ENCODE assay signal across 15 cellular contexts in genomic region chr3:28172748-28173147, GRCh38.
A peak's percentile ranks its signal among the peaks of the same experiment; 100 is the strongest.
DNase-seq lines count a peak whose midpoint lies in the region; ATAC-seq, FAIRE-seq and TF ChIP-seq lines count a peak whose summit lies in the region.
"Had no signal": no experiment of that assay in that cellular context is flagged by ENCODE, and none has a peak within 500 bp of the region (broad histone marks: within the 10 kb centered on the region; RNA-seq: fewer than 3 reads in every experiment).

No MANE protein-coding gene starts in this region.

- peak overlapping the region; percentile 25 for H3K4me3 Mint-ChIP-seq in natural killer cell treated with Interleukin-12 subunit alpha and Interleukin-12 subunit beta and Interleukin-15 and Interleukin-18, amount 100 ng/mL, for 72 hours
- H3K4me3 Mint-ChIP-seq in natural killer cell = no peak overlapping the region
- peak overlapping the region in 1 of 8 donors; percentile 11 for H3K4me3 Mint-ChIP-seq in CD4-positive, alpha-beta memory T cell
- H3K4me3 Mint-ChIP-seq: CD14-positive monocyte had no signal

- 0 out of 2 replicates have a peak overlapping the region, but pooled peaks have one; percentile 55 for H2AFZ ChIP-seq in KMS-11 (ENCODE audit: low read depth)
- H2AFZ ChIP-seq: GM23248 had no signal

- ATAC-seq in natural killer cell treated with Interleukin-12 subunit alpha and Interleukin-12 subunit beta and Interleukin-15 and Interleukin-18, amount 100 ng/mL, for 72 hours = no peak
- no peak for ATAC-seq in natural killer cell
- peak; percentile 77 to 83 (median 78) for ATAC-seq in pancreas
- no peak for ATAC-seq in HG03571 (IDR thresholded peaks at IDR 0.05; ENCODE audit: unreplicated experiment)
- ATAC-seq: A549 had no signal

- no peaks in the 10 kb centered on the region for H3K27me3 ChIP-seq in KMS-11 (ENCODE audit: insufficient read depth, low read depth)
- no peaks in the 10 kb centered on the region for H3K27me3 ChIP-seq in pancreas
- no peaks in the 10 kb centered on the region for H3K27me3 ChIP-seq in CD4-positive, alpha-beta memory T cell (ENCODE audit: insufficient read depth, low read length)

- no peak overlapping the region for H3K9ac ChIP-seq in KMS-11
- H3K9ac ChIP-seq: GM23248 had no signal

- H3K36me3 ChIP-seq in KMS-11 (ENCODE audit: insufficient read depth) (no peaks in the 10 kb centered on the region), pancreas (no peaks in the 10 kb centered on the region)
- H3K36me3 ChIP-seq in CD4-positive, alpha-beta memory T cell (ENCODE audit: insufficient read depth, low read length) = no peaks in the 10 kb centered on the region

- no peaks in the 10 kb centered on the region for H4K20me1 ChIP-seq in KMS-11 (ENCODE audit: insufficient read depth)

- FAIRE-seq in pancreas (lab: Jason Lieb, UNC) = no peak
- FAIRE-seq: A549, GM12878 had no signal

- H3K27ac ChIP-seq in KMS-11 (no peak overlapping the region), pancreas (no peak overlapping the region)
- H3K27ac ChIP-seq in CD4-positive, alpha-beta memory T cell (ENCODE audit: low read depth, low read length) = no peak overlapping the region
- H3K27ac ChIP-seq: A549, GM23248 had no signal

- H3K4me1 ChIP-seq in KMS-11 (ENCODE audit: low read depth, poor library complexity, severe bottlenecking) = peaks cover 9% of the 10 kb centered on the region
- peaks cover 0 to 10% (median 0%) of the 10 kb centered on the region in 3 donors for H3K4me1 ChIP-seq in pancreas
- H3K4me1 ChIP-seq in CD4-positive, alpha-beta memory T cell (ENCODE audit: insufficient read depth, low read length) = peaks cover 18% of the 10 kb centered on the region
- H3K4me1 ChIP-seq: A549 had no signal

- TF ChIP-seq CTCF in natural killer cell (IDR thresholded peaks at IDR 0.05) (no peak), KMS-11 (conservative IDR thresholded peaks at IDR 0.05; ENCODE audit: low read depth, low read length) (no peak), pancreas (IDR thresholded peaks at IDR 0.05) (no peak), foreskin fibroblast (IDR thresholded peaks at IDR 0.05; ENCODE audit: low read depth, low read length) (no peak)

- H3K27me3 Mint-ChIP-seq in natural killer cell treated with Interleukin-12 subunit alpha and Interleukin-12 subunit beta and Interleukin-15 and Interleukin-18, amount 100 ng/mL, for 72 hours = no peaks in the 10 kb centered on the region
- no peaks in the 10 kb centered on the region for H3K27me3 Mint-ChIP-seq in natural killer cell (ENCODE audit: low read depth in 2 of 2)
- peaks cover 0 to 2% of the 10 kb centered on the region in 2 donors for H3K27me3 Mint-ChIP-seq in CD4-positive, alpha-beta memory T cell

- H3K27ac Mint-ChIP-seq in natural killer cell treated with Interleukin-12 subunit alpha and Interleukin-12 subunit beta and Interleukin-15 and Interleukin-18, amount 100 ng/mL, for 72 hours = peak overlapping the region in 1 of 2 donors; percentile 61
- H3K27ac Mint-ChIP-seq in natural killer cell = no peak overlapping the region
- no peak overlapping the region for H3K27ac Mint-ChIP-seq in CD4-positive, alpha-beta memory T cell
- H3K27ac Mint-ChIP-seq: CD14-positive monocyte had no signal

- CTCF ChIA-PET in CD4-positive, alpha-beta memory T cell (lab: Charles Lee; ENCODE audit: partially characterized antibody) = interaction anchor here (0.6 to 2.6 kb wide), 3 partner anchors 117 to 461 kb away, joined by 3 to 10 read pairs (median 10); partner anchors contain the start of gene EOMES

- POLR2A ChIA-PET in CD4-positive, alpha-beta memory T cell (lab: Charles Lee; ENCODE audit: partially characterized antibody) = interaction anchor here (1.2 to 2.0 kb wide), 3 partner anchors 39 to 69 kb away, joined by 3 to 5 read pairs (median 3); partner anchors contain the start of gene CMC1

- peaks cover 11% of the 10 kb centered on the region for H3K36me3 Mint-ChIP-seq in natural killer cell treated with Interleukin-12 subunit alpha and Interleukin-12 subunit beta and Interleukin-15 and Interleukin-18, amount 100 ng/mL, for 72 hours
- peaks cover 8% of the 10 kb centered on the region for H3K36me3 Mint-ChIP-seq in natural killer cell
- H3K36me3 Mint-ChIP-seq in CD4-positive, alpha-beta memory T cell = peaks cover 4 to 5% of the 10 kb centered on the region in 2 donors
- H3K36me3 Mint-ChIP-seq: CD14-positive monocyte had no signal

- peaks cover 15 to 18% of the 10 kb centered on the region in 2 donors for H3K4me1 Mint-ChIP-seq in natural killer cell treated with Interleukin-12 subunit alpha and Interleukin-12 subunit beta and Interleukin-15 and Interleukin-18, amount 100 ng/mL, for 72 hours (ENCODE audit: low read depth in 2 of 2)
- peaks cover 13 to 16% of the 10 kb centered on the region in 2 donors for H3K4me1 Mint-ChIP-seq in natural killer cell
- H3K4me1 Mint-ChIP-seq in CD4-positive, alpha-beta memory T cell = peaks cover 11 to 16% (median 11%) of the 10 kb centered on the region in 4 donors

- H3K9me3 ChIP-seq in pancreas = no peaks in the 10 kb centered on the region
- H3K9me3 ChIP-seq in CD4-positive, alpha-beta memory T cell (ENCODE audit: control insufficient read depth in 1 of 2, low read length in 2 of 2) = no peaks in the 10 kb centered on the region
- H3K9me3 ChIP-seq: A549 had no signal

- peaks cover 2% of the 10 kb centered on the region for H3K9me3 Mint-ChIP-seq in natural killer cell treated with Interleukin-12 subunit alpha and Interleukin-12 subunit beta and Interleukin-15 and Interleukin-18, amount 100 ng/mL, for 72 hours
- no peaks in the 10 kb centered on the region for H3K9me3 Mint-ChIP-seq in natural killer cell
- H3K9me3 Mint-ChIP-seq in CD4-positive, alpha-beta memory T cell = no peaks in the 10 kb centered on the region

- DNase-seq in natural killer cell treated with Interleukin-12 subunit alpha and Interleukin-12 subunit beta and Interleukin-15 and Interleukin-18, amount 100 ng/mL, for 72 hours (ENCODE audit: low spot score) = no peak
- no peak for DNase-seq in natural killer cell
- DNase-seq in OCI-M1 (lab: John Stamatoyannopoulos, UW) = peak; percentile 38
- DNase-seq in pancreas = no peak
- no peak for DNase-seq in foreskin fibroblast
- DNase-seq in CD4-positive, alpha-beta memory T cell = no peak
- DNase-seq: DMS 273 treated with DMSO at 0.1 percent for 48 hours, GM23248, H7, IMR-90 had no signal

- no peaks in the 10 kb centered on the region for H3K79me2 ChIP-seq in KMS-11 (ENCODE audit: insufficient read depth, low read depth)

- intact Hi-C loops in natural killer cell (cut with micrococcal nuclease) = no loop called here
- intact Hi-C loops in pancreas (cut with DNase I) = no loop called here
- intact Hi-C loops in CD4-positive, alpha-beta memory T cell (cut with micrococcal nuclease) = loop anchor here (5.0 kb wide), 2 partner anchors 70 to 450 kb away; partner anchors contain the start of genes CMC1 and EOMES

- no peak overlapping the region for H3K4me3 ChIP-seq in KMS-11 (IDR thresholded peaks at IDR 0.05; ENCODE audit: insufficient read depth, low read depth, low read length)
- H3K4me3 ChIP-seq in pancreas = no peak overlapping the region
- H3K4me3 ChIP-seq in foreskin fibroblast (ENCODE audit: low read depth in 1 of 2, low read length in 2 of 2) = no peak overlapping the region
- H3K4me3 ChIP-seq in CD4-positive, alpha-beta memory T cell (ENCODE audit: low read length in 2 of 2) = no peak overlapping the region
- H3K4me3 ChIP-seq: A549, GM12878, GM23248 had no signal

- H3K4me2 ChIP-seq in KMS-11 = no peak overlapping the region
- H3K4me2 ChIP-seq: A549 had no signal

Comparison
In these comparisons a context has a peak if more than half of its experiments do, and no peak if none do; other contexts are left out.
1. ATAC-seq: peak in pancreas (4 of 4); none in natural killer cell treated with Interleukin-12 subunit alpha and Interleukin-12 subunit beta and Interleukin-15 and Interleukin-18, amount 100 ng/mL, for 72 hours (0 of 2), natural killer cell (0 of 3) and HG03571 (single experiment).